ENCODE assay signal across 9 cellular contexts in the genomic region with DNA sequence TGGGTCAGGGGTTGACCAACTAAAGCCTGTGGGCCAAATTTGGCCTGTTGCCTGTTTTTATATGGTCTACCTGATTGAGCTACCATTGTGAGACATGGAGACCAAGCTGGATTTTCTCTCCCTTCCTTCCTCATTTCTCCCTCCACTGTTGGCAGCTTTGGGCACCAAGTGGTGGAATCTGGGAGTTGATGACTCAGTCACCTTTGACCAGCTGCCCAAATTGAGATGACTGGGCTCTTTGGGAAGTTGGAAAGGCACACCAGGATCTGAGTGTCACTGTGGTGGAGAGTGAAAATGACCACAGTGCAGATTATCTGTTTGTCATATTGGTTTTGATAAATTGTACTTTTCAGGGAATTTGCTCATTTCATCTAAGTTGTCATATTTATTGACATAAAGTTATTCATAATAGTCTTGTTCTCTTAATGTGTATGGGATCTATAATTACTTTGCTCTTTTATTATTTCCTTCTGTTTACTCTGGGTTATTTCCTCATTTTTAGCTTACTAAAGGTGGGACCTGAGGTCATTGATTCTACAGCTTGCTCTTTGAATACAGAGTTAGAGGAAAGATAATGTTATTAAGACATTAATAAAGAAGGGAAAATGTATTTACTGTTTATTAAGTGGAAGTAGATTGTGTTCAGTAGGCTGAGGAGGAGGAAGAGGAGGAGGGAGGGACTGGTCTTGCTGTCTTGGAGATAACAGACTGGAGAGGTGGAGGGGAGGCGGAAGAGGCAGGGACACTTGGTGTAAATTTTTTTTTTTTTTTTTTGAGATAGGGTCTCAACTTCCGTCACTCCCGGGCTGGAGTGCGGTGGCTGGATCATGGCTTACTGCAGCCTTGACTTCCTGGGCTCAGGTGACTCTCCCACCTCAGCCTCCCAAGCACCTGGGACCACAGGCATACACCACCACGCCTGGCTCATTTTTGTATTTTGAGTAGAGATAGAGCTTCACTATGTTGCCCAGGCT. TPM values are rescaled to one million over a fixed set of nuclear protein-coding genes. Genes with fewer than 3 reads are reported as not detected.
DNase-seq lines count a peak whose midpoint lies in the region; ATAC-seq and TF ChIP-seq lines count a peak whose summit lies in the region.
"Had no signal": no experiment of that assay in that cellular context is flagged by ENCODE, and none has a peak within 500 bp of the region (broad histone marks: within the 10 kb centered on the region; RNA-seq: fewer than 3 reads in every experiment).

No MANE protein-coding gene starts in this region.

- H3K4me1 ChIP-seq in RWPE2 (ENCODE audit: insufficient read depth, poor library complexity, severe bottlenecking) = peaks cover 18% of the 10 kb centered on the region
- peaks cover 10% of the 10 kb centered on the region for H3K4me1 ChIP-seq in fibroblast of lung (ENCODE audit: control insufficient read depth, extremely low read depth, insufficient read depth, low read length)

- H3K79me2 ChIP-seq in fibroblast of lung (ENCODE audit: control insufficient read depth, insufficient read depth, low read length) = peaks cover 71% of the 10 kb centered on the region

- H3K9me3 ChIP-seq in RWPE2 (ENCODE audit: severe bottlenecking) = no peaks in the 10 kb centered on the region
- H3K9me3 ChIP-seq in fibroblast of lung (ENCODE audit: control insufficient read depth, insufficient read depth, low read depth, low read length) = no peaks in the 10 kb centered on the region
- H3K9me3 ChIP-seq: SJSA1 had no signal

- DNase-seq in GM03348 (ENCODE audit: low spot score) (peak; percentile 64), RWPE2 (ENCODE audit: low spot score) (no peak), fibroblast of lung (ENCODE audit: low read depth in 2 of 2) (peak; percentile 64 to 68), renal cortical epithelial cell (ENCODE audit: low read depth) (peak; percentile 85), NCI-H526 treated with DMSO at 0.1 percent for 48 hours (lab: John Stamatoyannopoulos, UW) (no peak), SIG-M5 (lab: John Stamatoyannopoulos, UW) (no peak)
- no peak for DNase-seq in stimulated activated CD4-positive, alpha-beta T cell treated with anti-CD3 and anti-CD28 coated beads, Interleukin-12 subunit alpha, Interleukin-12 subunit beta, amount 100 ng/mL, for 4 hours

- H3K27me3 ChIP-seq in RWPE2 (ENCODE audit: insufficient read depth, poor library complexity, severe bottlenecking) = no peaks in the 10 kb centered on the region
- no peaks in the 10 kb centered on the region for H3K27me3 ChIP-seq in fibroblast of lung (ENCODE audit: control insufficient read depth, insufficient read depth, low read length)
- H3K27me3 ChIP-seq: SJSA1 had no signal

- H4K20me1 ChIP-seq in fibroblast of lung (ENCODE audit: control insufficient read depth, extremely low read depth, insufficient read depth, low read length) = no peaks in the 10 kb centered on the region

- no peak overlapping the region for H3K27ac ChIP-seq in RWPE2 (ENCODE audit: poor library complexity, severe bottlenecking)
- no peak overlapping the region for H3K27ac ChIP-seq in fibroblast of lung (ENCODE audit: insufficient read depth, low read length)
- H3K27ac ChIP-seq: SJSA1 had no signal

- TF ChIP-seq CTCF in RWPE2 (IDR thresholded peaks at IDR 0.05; ENCODE audit: poor library complexity, severe bottlenecking) (no peak), fibroblast of lung (conservative IDR thresholded peaks at IDR 0.05 in 1 of 2, IDR thresholded peaks at IDR 0.05 in 1 of 2; ENCODE audit: low read depth in 1 of 2, low read length in 2 of 2) (no peak)

- no peak overlapping the region for H3K4me2 ChIP-seq in fibroblast of lung (ENCODE audit: extremely low read depth, insufficient read depth, low read length)

- H3K9ac ChIP-seq in fibroblast of lung (ENCODE audit: insufficient read depth, low read length) = no peak overlapping the region

- H3K36me3 ChIP-seq in RWPE2 (ENCODE audit: low read depth) = no peaks in the 10 kb centered on the region; the same call in 1 of the 2 replicates
- H3K36me3 ChIP-seq in fibroblast of lung (ENCODE audit: control insufficient read depth, insufficient read depth, low read length) = no peaks in the 10 kb centered on the region

- no peak overlapping the region for H3K4me3 ChIP-seq in RWPE2 (ENCODE audit: severe bottlenecking)
- no peak overlapping the region for H3K4me3 ChIP-seq in fibroblast of lung (replicated peaks in 1 of 4; ENCODE audit: control extremely low read depth in 1 of 4, insufficient read depth in 1 of 4, low read depth in 3 of 4, low read length in 4 of 4)
- H3K4me3 ChIP-seq: SJSA1 had no signal

- ATAC-seq in RWPE2 (ENCODE audit: low read depth) (peak; percentile 83), HG02678 (IDR thresholded peaks at IDR 0.05; ENCODE audit: unreplicated experiment) (no peak)

- no peak overlapping the region for H2AFZ ChIP-seq in fibroblast of lung (ENCODE audit: low read length)

RNA-seq across cellular contexts. Expression of gene AGFG1, which starts 31.8 kb away (rescaled TPM):
- total RNA-seq in fibroblast of lung (31.1 and 40.0 TPM in 2 replicates), renal cortical epithelial cell (81.1 and 126 TPM in 2 replicates)
- polyA plus RNA-seq in fibroblast of lung = 113 and 128 TPM in 2 replicates
- 50.6 and 56.6 TPM in 2 replicates for polyA plus RNA-seq in fibroblast of lung (2012)
- polyA minus RNA-seq in fibroblast of lung (ENCODE audit: low replicate concordance) = 167 and 206 TPM in 2 replicates

Comparison
In these comparisons a context has a peak if more than half of its experiments do, and no peak if none do; other contexts are left out.
1. DNase-seq: peak in GM03348 (single experiment), fibroblast of lung (2 of 2) and renal cortical epithelial cell (single experiment); none in RWPE2 (single experiment), NCI-H526 treated with DMSO at 0.1 percent for 48 hours (single experiment), stimulated activated CD4-positive, alpha-beta T cell treated with anti-CD3 and anti-CD28 coated beads, Interleukin-12 subunit alpha, Interleukin-12 subunit beta, amount 100 ng/mL, for 4 hours (single experiment) and SIG-M5 (single experiment).